21 cellular contexts compared by ENCODE assay signal in the genomic region with DNA sequence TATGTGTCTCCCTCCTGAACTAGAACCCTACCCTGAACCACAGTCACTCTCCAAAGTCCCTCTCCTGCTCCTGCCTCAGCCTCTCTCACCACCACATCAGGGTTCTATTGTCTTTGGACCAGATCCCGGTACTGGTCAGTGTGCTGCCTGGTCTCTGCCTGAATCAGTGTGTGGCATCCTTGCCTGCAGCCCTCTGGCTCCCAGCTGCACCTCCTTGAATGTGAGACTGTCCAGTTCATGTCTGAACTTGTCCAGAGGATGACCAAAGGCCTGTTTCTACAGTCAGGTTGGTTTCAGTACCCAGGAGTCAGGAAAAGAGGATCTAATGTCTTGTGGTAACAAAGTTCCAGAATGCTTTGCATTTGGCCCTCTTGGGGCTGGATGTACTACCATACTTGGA.
A peak's percentile ranks its signal among the peaks of the same experiment; 100 is the strongest.
DNase-seq lines count a peak whose midpoint lies in the region; FAIRE-seq and TF ChIP-seq lines count a peak whose summit lies in the region.
"Had no signal": no experiment of that assay in that cellular context is flagged by ENCODE, and none has a peak within 500 bp of the region (broad histone marks: within the 10 kb centered on the region; RNA-seq: fewer than 3 reads in every experiment).

No MANE protein-coding gene starts in this region.

- H3K9me3 ChIP-seq in mesenchymal stem cell (ENCODE audit: control insufficient read depth, low read length) = no peaks in the 10 kb centered on the region
- no peaks in the 10 kb centered on the region for H3K9me3 ChIP-seq in kidney (ENCODE audit: control insufficient read depth in 1 of 2, low read length in 2 of 2)
- H3K9me3 ChIP-seq: A549, adrenal gland had no signal

- intact Hi-C loops in kidney (cut with DNase I) = no loop called here

- no peak overlapping the region for H2AFZ ChIP-seq in mesenchymal stem cell (ENCODE audit: low read depth, low read length)

- H2BK5ac ChIP-seq in mesenchymal stem cell (ENCODE audit: low read depth, low read length, poor library complexity, severe bottlenecking) = no peak overlapping the region

- no peak overlapping the region for H2BK15ac ChIP-seq in mesenchymal stem cell (ENCODE audit: low read depth, poor library complexity, severe bottlenecking)

- WGBS in mesenchymal stem cell = 93% methylated on average over 1 of the region's 1 CpG

- no peak overlapping the region for H3K4me2 ChIP-seq in mesenchymal stem cell (ENCODE audit: low read length, poor library complexity, severe bottlenecking)
- H3K4me2 ChIP-seq: A549 had no signal

- TF ChIP-seq CTCF in AG10803 (conservative IDR thresholded peaks at IDR 0.05; ENCODE audit: low read length) = no peak
- no peak for TF ChIP-seq CTCF in bronchial epithelial cell (IDR thresholded peaks at IDR 0.05; ENCODE audit: insufficient read depth, low read length, severe bottlenecking)
- TF ChIP-seq CTCF in kidney (IDR thresholded peaks at IDR 0.05; ENCODE audit: borderline replicate concordance, extremely low read depth, insufficient read depth) = no peak

- no peak overlapping the region for H2BK120ac ChIP-seq in mesenchymal stem cell (ENCODE audit: low read depth, low read length)

- H3K4me1 ChIP-seq in mesenchymal stem cell (ENCODE audit: control insufficient read depth, insufficient read depth, low read depth, low read length) (peaks cover 3% of the 10 kb centered on the region), kidney (ENCODE audit: control insufficient read depth in 1 of 2, insufficient read depth in 1 of 2, low read depth in 1 of 2, low read length in 2 of 2) (no peaks in the 10 kb centered on the region)
- H3K4me1 ChIP-seq: A549 had no signal

- no peak overlapping the region for H4K91ac ChIP-seq in mesenchymal stem cell (ENCODE audit: low read length)

- H3K27ac ChIP-seq in mesenchymal stem cell (ENCODE audit: low read length, poor library complexity, severe bottlenecking) = no peak overlapping the region
- H3K27ac ChIP-seq in kidney (ENCODE audit: low read depth in 2 of 2, low read length in 2 of 2) = no peak overlapping the region
- H3K27ac ChIP-seq: A549, adrenal gland, dorsolateral prefrontal cortex, SK-N-MC had no signal

- H3K4ac ChIP-seq in mesenchymal stem cell (ENCODE audit: low read depth in 1 of 2, low read length in 2 of 2) = no peak overlapping the region

- DNase-seq in AG10803 (ENCODE audit: low read depth) (peak; percentile 53), LHCN-M2 (ENCODE audit: low read depth) (peak; percentile 75), bronchial epithelial cell (ENCODE audit: low read depth) (peak; percentile 76), mesenchymal stem cell (no peak), kidney (no peak), ACHN (no peak)
- DNase-seq in activated effector memory CD4-positive, alpha-beta T cell treated with anti-CD3 and anti-CD28 coated beads, Interleukin-2, amount 50 U/mL, for 16 hours = no peak
- no peak for DNase-seq in activated CD4-positive, alpha-beta T cell treated with anti-CD3 and anti-CD28 coated beads, Interleukin-2, amount 50 U/mL, for 1 hour
- DNase-seq: activated CD4-positive, alpha-beta memory T cell treated with anti-CD3 and anti-CD28 coated beads for 36 hours; adrenal gland; caudate nucleus; DND-41; dorsolateral prefrontal cortex; NCI-H1417; NCI-H510A treated with DMSO at 0.1 percent for 48 hours; occipital lobe; retina had no signal

- in situ Hi-C loops in ACHN (cut with HindIII; ENCODE audit: low pct_ligation_motif_present, low pct_unique_long_range_greater_than_20kb, low sequenced_read_pairs) = no loop called here

- H3K27me3 ChIP-seq in bronchial epithelial cell (ENCODE audit: control insufficient read depth, insufficient read depth, low read length) (no peaks in the 10 kb centered on the region), mesenchymal stem cell (ENCODE audit: control insufficient read depth in 1 of 2, insufficient read depth in 1 of 2, low read length in 2 of 2) (peaks cover 0 to 8% of the 10 kb centered on the region in 2 experiments)
- H3K27me3 ChIP-seq: adrenal gland; BLaER1 treated with 17β-estradiol and CSF1 and Interleukin-3, amounts not matched to agents 10 nM and 100 nM had no signal

- H3K9ac ChIP-seq in mesenchymal stem cell (ENCODE audit: low read length) (peak overlapping the region; percentile 8), kidney (ENCODE audit: low read length in 2 of 2) (no peak overlapping the region)
- H3K9ac ChIP-seq: BLaER1 treated with 17β-estradiol and CSF1 and Interleukin-3, amounts not matched to agents 10 nM and 100 nM had no signal

- no peak overlapping the region for H2AK5ac ChIP-seq in mesenchymal stem cell (ENCODE audit: low read length, severe bottlenecking)

- no peak overlapping the region for H3K23ac ChIP-seq in mesenchymal stem cell (ENCODE audit: low read length in 2 of 2)

- FAIRE-seq in bronchial epithelial cell (lab: Jason Lieb, UNC) (no peak), kidney (lab: Jason Lieb, UNC) (no peak)
- FAIRE-seq: A549, HepG2 had no signal

- no peak overlapping the region for H4K8ac ChIP-seq in mesenchymal stem cell (ENCODE audit: low read length)

- H3K14ac ChIP-seq in mesenchymal stem cell (ENCODE audit: low read length in 2 of 2) = no peak overlapping the region

- no peak overlapping the region for H3K18ac ChIP-seq in mesenchymal stem cell (ENCODE audit: low read depth in 1 of 2, low read length in 2 of 2)

- H3K4me3 ChIP-seq in AG10803 (ENCODE audit: low read length) (no peak overlapping the region), bronchial epithelial cell (ENCODE audit: low read depth, low read length) (no peak overlapping the region), mesenchymal stem cell (ENCODE audit: insufficient read depth in 1 of 2, low read depth in 1 of 2, low read length in 2 of 2) (no peak overlapping the region), kidney (ENCODE audit: low read length in 2 of 2) (no peak overlapping the region)
- H3K4me3 ChIP-seq: A549; adrenal gland; BLaER1 treated with 17β-estradiol and CSF1 and Interleukin-3, amounts not matched to agents 10 nM and 100 nM; dorsolateral prefrontal cortex; SK-N-MC had no signal

- H2BK12ac ChIP-seq in mesenchymal stem cell (ENCODE audit: low read length in 2 of 2) = no peak overlapping the region

- no peaks in the 10 kb centered on the region for H3K79me1 ChIP-seq in mesenchymal stem cell (replicated peaks; ENCODE audit: low read length, poor library complexity, severe bottlenecking)

- no peaks in the 10 kb centered on the region for H3K36me3 ChIP-seq in bronchial epithelial cell (ENCODE audit: control insufficient read depth, insufficient read depth, low read length)
- H3K36me3 ChIP-seq in mesenchymal stem cell (ENCODE audit: control insufficient read depth in 1 of 2, insufficient read depth in 2 of 2, low read depth in 1 of 2, low read length in 2 of 2) = no peaks in the 10 kb centered on the region
- no peaks in the 10 kb centered on the region for H3K36me3 ChIP-seq in kidney (ENCODE audit: control insufficient read depth in 1 of 2, insufficient read depth in 2 of 2, low read length in 2 of 2)
- H3K36me3 ChIP-seq: adrenal gland; BLaER1 treated with 17β-estradiol and CSF1 and Interleukin-3, amounts not matched to agents 10 nM and 100 nM had no signal

Comparison
In these comparisons a context has a peak if more than half of its experiments do, and no peak if none do; other contexts are left out.
1. DNase-seq: peak in AG10803 (single experiment), LHCN-M2 (single experiment) and bronchial epithelial cell (single experiment); none in mesenchymal stem cell (single experiment), activated effector memory CD4-positive, alpha-beta T cell treated with anti-CD3 and anti-CD28 coated beads, Interleukin-2, amount 50 U/mL, for 16 hours (single experiment), activated CD4-positive, alpha-beta T cell treated with anti-CD3 and anti-CD28 coated beads, Interleukin-2, amount 50 U/mL, for 1 hour (single experiment), kidney (single experiment) and ACHN (single experiment).